Comparison of ENCODE assay signal across 8 cellular contexts in genomic region chr10:102744374-102745051, GRCh38. TPM values are rescaled to one million over a fixed set of nuclear protein-coding genes. Genes with fewer than 3 reads are reported as not detected.
DNase-seq lines count a peak whose midpoint lies in the region; ATAC-seq and TF ChIP-seq lines count a peak whose summit lies in the region.

No MANE protein-coding gene starts in this region.

- H3K27me3 ChIP-seq in heart left ventricle (no peaks in the 10 kb centered on the region), prostate gland (replicated peaks; ENCODE audit: insufficient read depth) (no peaks in the 10 kb centered on the region)

- H3K27me3 Mint-ChIP-seq in activated T-helper 1 cell treated with anti-CD3 and anti-CD28 coated beads, Interleukin-12 subunit alpha, Interleukin-12 subunit beta, Interleukin-2, Interleukin-4 antibody, amounts not matched to agents 30 ng/mL and 10 ng/mL and 1 ng/mL, durations not matched to agents 14 hours and 24 hours and 36 hours (ENCODE audit: insufficient read depth) = peaks cover 1% of the 10 kb centered on the region

- peak overlapping the region; percentile 93 for H3K27ac Mint-ChIP-seq in activated T-helper 1 cell treated with anti-CD3 and anti-CD28 coated beads, Interleukin-12 subunit alpha, Interleukin-12 subunit beta, Interleukin-2, Interleukin-4 antibody, amounts not matched to agents 30 ng/mL and 10 ng/mL and 1 ng/mL, durations not matched to agents 14 hours and 24 hours and 36 hours

- peak overlapping the region; percentile 92 for H3K4me3 Mint-ChIP-seq in activated T-helper 1 cell treated with anti-CD3 and anti-CD28 coated beads, Interleukin-12 subunit alpha, Interleukin-12 subunit beta, Interleukin-2, Interleukin-4 antibody, amounts not matched to agents 30 ng/mL and 10 ng/mL and 1 ng/mL, durations not matched to agents 14 hours and 24 hours and 36 hours

- H3K4me1 ChIP-seq in heart left ventricle = peaks cover 0 to 38% (median 21%) of the 10 kb centered on the region in 12 donors
- no peaks in the 10 kb centered on the region for H3K4me1 ChIP-seq in prostate gland (replicated peaks)

- H3K36me3 Mint-ChIP-seq in activated T-helper 1 cell treated with anti-CD3 and anti-CD28 coated beads, Interleukin-12 subunit alpha, Interleukin-12 subunit beta, Interleukin-2, Interleukin-4 antibody, amounts not matched to agents 30 ng/mL and 10 ng/mL and 1 ng/mL, durations not matched to agents 14 hours and 24 hours and 36 hours (ENCODE audit: low read depth) = peaks cover 8% of the 10 kb centered on the region

- peak; percentile 3 for ATAC-seq in HG03280 (IDR thresholded peaks at IDR 0.05; ENCODE audit: unreplicated experiment)
- ATAC-seq in heart left ventricle = peak in 3 of 4 donors; percentile 7 to 27 (median 15)
- no peak for ATAC-seq in HG02884 (IDR thresholded peaks at IDR 0.05; ENCODE audit: unreplicated experiment)

- WGBS in heart left ventricle, 4 donors = 10 to 16% (median 12%) methylated on average over 9 of the region's 9 CpGs
- WGBS in prostate gland = 2% methylated on average over 9 of the region's 9 CpGs

- H3K36me3 ChIP-seq in heart left ventricle (no peaks in the 10 kb centered on the region), prostate gland (no peaks in the 10 kb centered on the region)

- H3K27ac ChIP-seq in heart left ventricle = peak overlapping the region; percentile 70 to 95 (median 91)
- H3K27ac ChIP-seq in prostate gland = peak overlapping the region; percentile 79 to 90

- peaks cover 6% of the 10 kb centered on the region for H3K9me3 Mint-ChIP-seq in activated T-helper 1 cell treated with anti-CD3 and anti-CD28 coated beads, Interleukin-12 subunit alpha, Interleukin-12 subunit beta, Interleukin-2, Interleukin-4 antibody, amounts not matched to agents 30 ng/mL and 10 ng/mL and 1 ng/mL, durations not matched to agents 14 hours and 24 hours and 36 hours

- peaks cover 47% of the 10 kb centered on the region for H3K4me1 Mint-ChIP-seq in activated T-helper 1 cell treated with anti-CD3 and anti-CD28 coated beads, Interleukin-12 subunit alpha, Interleukin-12 subunit beta, Interleukin-2, Interleukin-4 antibody, amounts not matched to agents 30 ng/mL and 10 ng/mL and 1 ng/mL, durations not matched to agents 14 hours and 24 hours and 36 hours (ENCODE audit: low read depth)

- DNase-seq in ELR (ENCODE audit: low read depth) = peak; percentile 40
- no peak for DNase-seq in activated T-helper 1 cell treated with anti-CD3 and anti-CD28 coated beads, Interleukin-12 subunit alpha, Interleukin-12 subunit beta, Interleukin-2, Interleukin-4 antibody, amounts not matched to agents 30 ng/mL and 10 ng/mL and 1 ng/mL, durations not matched to agents 14 hours and 24 hours and 36 hours (ENCODE audit: low spot score)
- DNase-seq in heart left ventricle = peak in 1 of 5 donors; percentile 42
- DNase-seq in prostate gland (ENCODE audit: low spot score) = no peak
- no peak for DNase-seq in NCI-H1048 (lab: John Stamatoyannopoulos, UW)
- DNase-seq in cortex of kidney (lab: John Stamatoyannopoulos, UW) = no peak

- intact Hi-C loops in activated T-helper 1 cell treated with anti-CD3 and anti-CD28 coated beads, Interleukin-12 subunit alpha, Interleukin-12 subunit beta, Interleukin-2, Interleukin-4 antibody, amounts not matched to agents 30 ng/mL and 10 ng/mL and 1 ng/mL, durations not matched to agents 14 hours and 24 hours and 36 hours (cut with micrococcal nuclease) = loop anchor here (5.0 to 10.0 kb wide), 2 partner anchors 1380 to 1392 kb away; partner anchors contain the start of genes BTRC and SFR1
- intact Hi-C loops in heart left ventricle (cut with DNase I) = loop anchor here in 9 of 10 donors (5.0 to 10.0 kb wide), 7 partner anchors 33 to 83 kb away; no protein-coding TSS in a partner anchor
- intact Hi-C loops in prostate gland (cut with DNase I) = loop anchor here (2.0 to 5.0 kb wide), 2 partner anchors 30 to 58 kb away; partner anchors contain the start of genes ARL3 and SFXN2

- TF ChIP-seq CTCF in heart left ventricle (IDR thresholded peaks at IDR 0.05) = no peak
- TF ChIP-seq CTCF in prostate gland (IDR thresholded peaks at IDR 0.05) = no peak

- H3K4me3 ChIP-seq in heart left ventricle (peak overlapping the region; percentile 70 to 100 (median 96)), prostate gland (peak overlapping the region; percentile 74 to 95)

- TF ChIP-seq POLR2A in heart left ventricle (IDR thresholded peaks at IDR 0.05) (no peak), prostate gland (IDR thresholded peaks at IDR 0.05) (no peak)

- H3K9me3 ChIP-seq in heart left ventricle = no peaks in the 10 kb centered on the region
- H3K9me3 ChIP-seq in prostate gland = no peaks in the 10 kb centered on the region

RNA-seq across cellular contexts. Expression of gene WBP1L, which starts 0.8 kb away (rescaled TPM):
- 19.4 and 20.0 TPM in 2 replicates for total RNA-seq in activated T-helper 1 cell treated with anti-CD3 and anti-CD28 coated beads, Interleukin-12 subunit alpha, Interleukin-12 subunit beta, Interleukin-2, Interleukin-4 antibody, amounts not matched to agents 30 ng/mL and 10 ng/mL and 1 ng/mL, durations not matched to agents 14 hours and 24 hours and 36 hours
- total RNA-seq in heart left ventricle = 10 to 100 TPM; 18.5 to 75.1 (median 27.6) TPM
- 10 to 100 TPM; 10.7 to 28.5 TPM for polyA plus RNA-seq in heart left ventricle
- total RNA-seq in prostate gland = 100 to 1,000 TPM; 136 to 168 TPM

RNA-seq across cellular contexts. Expression of gene SFXN2, which starts 30.1 kb away (rescaled TPM):
- total RNA-seq in activated T-helper 1 cell treated with anti-CD3 and anti-CD28 coated beads, Interleukin-12 subunit alpha, Interleukin-12 subunit beta, Interleukin-2, Interleukin-4 antibody, amounts not matched to agents 30 ng/mL and 10 ng/mL and 1 ng/mL, durations not matched to agents 14 hours and 24 hours and 36 hours = 39.5 and 44.0 TPM in 2 replicates
- 1 to 10 TPM in 7 of 9 donors, under 1 TPM in 2; 0.50 to 7.2 (median 2.4) TPM for total RNA-seq in heart left ventricle
- 1 to 10 TPM; 1.8 to 5.9 TPM for polyA plus RNA-seq in heart left ventricle
- total RNA-seq in prostate gland = 10 to 100 TPM; 16.4 to 26.6 TPM

RNA-seq across cellular contexts. Expression of gene ARL3, which starts 30.3 kb away (rescaled TPM):
- 6.6 and 6.8 TPM in 2 replicates for total RNA-seq in activated T-helper 1 cell treated with anti-CD3 and anti-CD28 coated beads, Interleukin-12 subunit alpha, Interleukin-12 subunit beta, Interleukin-2, Interleukin-4 antibody, amounts not matched to agents 30 ng/mL and 10 ng/mL and 1 ng/mL, durations not matched to agents 14 hours and 24 hours and 36 hours
- total RNA-seq in heart left ventricle = 10 to 100 TPM in 7 of 9 donors, 1 to 10 TPM in 2; 5.8 to 17.0 (median 12.6) TPM
- polyA plus RNA-seq in heart left ventricle = 10 to 100 TPM in 1 of 2 donors, 1 to 10 TPM in 1; 9.0 to 19.3 TPM
- 1 to 10 TPM; 8.0 to 8.5 TPM for total RNA-seq in prostate gland
